Comparison of ENCODE assay signal across 13 cellular contexts in the genomic region with DNA sequence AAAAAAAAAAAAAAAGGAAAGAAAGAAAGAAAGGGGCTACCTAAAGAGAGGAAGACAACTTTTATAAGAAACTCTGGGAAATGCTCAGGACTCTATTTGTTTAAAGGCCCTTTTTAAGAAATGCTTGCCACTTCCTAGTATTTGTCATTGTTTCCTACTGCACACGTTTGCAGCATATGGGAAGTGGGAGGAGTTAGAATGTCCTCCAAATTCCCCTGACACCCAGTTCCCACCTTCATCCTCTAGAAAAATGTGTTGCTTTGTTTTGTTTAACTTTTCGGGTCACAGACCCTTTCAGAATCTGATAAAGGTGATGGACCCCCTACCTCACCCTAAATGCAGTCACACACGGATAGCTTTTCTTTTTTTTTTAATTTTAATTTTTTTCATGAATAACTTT. TPM values are rescaled to one million over a fixed set of nuclear protein-coding genes. Genes with fewer than 3 reads are reported as not detected.
DNase-seq lines count a peak whose midpoint lies in the region; ATAC-seq and TF ChIP-seq lines count a peak whose summit lies in the region.
"Had no signal": no experiment of that assay in that cellular context is flagged by ENCODE, and none has a peak within 500 bp of the region (broad histone marks: within the 10 kb centered on the region; RNA-seq: fewer than 3 reads in every experiment).

No MANE protein-coding gene starts in this region.

- H3K36me3 ChIP-seq in spleen, result no peaks in the 10 kb centered on the region

- peak; percentile 74 for ATAC-seq in activated CD8-positive, alpha-beta memory T cell treated with anti-CD3 and anti-CD28 coated beads, Interleukin-2, amount 10 ng/mL, durations not matched to agents 7 days and 5 days
- ATAC-seq in GM19455 (IDR thresholded peaks at IDR 0.05; ENCODE audit: unreplicated experiment), result no peak

- DNase-seq in activated CD8-positive, alpha-beta memory T cell treated with anti-CD3 and anti-CD28 coated beads, Interleukin-2, amount 10 ng/mL, durations not matched to agents 7 days and 5 days, result no peak
- no peak for DNase-seq in activated CD8-positive, alpha-beta memory T cell treated with anti-CD3 and anti-CD28 coated beads, Interleukin-2, amount 50 U/mL, for 4 hours
- DNase-seq in NCI-H2171 (lab: John Stamatoyannopoulos, UW), result peak; percentile 74
- no peak for DNase-seq in spleen
- no peak for DNase-seq in DMS53 treated with DMSO at 0.1 percent for 48 hours (lab: John Stamatoyannopoulos, UW; ENCODE audit: unreplicated experiment)
- no peak for DNase-seq in GM13977 (ENCODE audit: low spot score)
- DNase-seq: activated gamma-delta T cell; effector memory CD4-positive, alpha-beta T cell; NCI-H2227 treated with DMSO at 0.1 percent for 48 hours; stimulated activated CD4-positive, alpha-beta T cell treated with anti-CD3 and anti-CD28 coated beads, Interleukin-4, amount 100 ng/mL, for 1 hour had no signal

- intact Hi-C loops in dendritic cell treated with granulocyte-macrophage colony-stimulating factor and Interleukin-4, amounts not matched to agents 40 ng/mL and 50 ng/mL, for 4 days (cut with micrococcal nuclease), result no loop called here
- intact Hi-C loops in spleen (cut with DNase I; ENCODE audit: low total_unique reads), result no loop called here

- TF ChIP-seq CTCF in spleen (IDR thresholded peaks at IDR 0.05 in 8 of 11, conservative IDR thresholded peaks at IDR 0.05 in 3 of 11), result no peak
- TF ChIP-seq CTCF in GM13977 (IDR thresholded peaks at IDR 0.05; ENCODE audit: extremely low read depth, insufficient read depth, missing control alignments), result no peak

- in situ Hi-C loops in GM13977 (cut with MboI; ENCODE audit: low pct_unique_long_range_greater_than_20kb, low sequenced_read_pairs, unreplicated experiment), result no loop called here

- peaks cover 0 to 74% (median 43%) of the 10 kb centered on the region in 6 donors for H3K4me1 ChIP-seq in spleen

- peaks cover 43% of the 10 kb centered on the region for H3K4me1 Mint-ChIP-seq in activated CD8-positive, alpha-beta memory T cell treated with anti-CD3 and anti-CD28 coated beads, Interleukin-2, amount 10 ng/mL, durations not matched to agents 7 days and 5 days
- H3K4me1 Mint-ChIP-seq in dendritic cell treated with granulocyte-macrophage colony-stimulating factor and Interleukin-4, amounts not matched to agents 40 ng/mL and 50 ng/mL, for 4 days (ENCODE audit: low read depth), result peaks cover 61% of the 10 kb centered on the region

- WGBS in spleen, 5 donors, result 28 to 42% (median 32%) methylated on average over 3 of the region's 3 CpGs

- no peaks in the 10 kb centered on the region for H3K36me3 Mint-ChIP-seq in activated CD8-positive, alpha-beta memory T cell treated with anti-CD3 and anti-CD28 coated beads, Interleukin-2, amount 10 ng/mL, durations not matched to agents 7 days and 5 days
- no peaks in the 10 kb centered on the region for H3K36me3 Mint-ChIP-seq in dendritic cell treated with granulocyte-macrophage colony-stimulating factor and Interleukin-4, amounts not matched to agents 40 ng/mL and 50 ng/mL, for 4 days (ENCODE audit: low read depth)
- H3K36me3 Mint-ChIP-seq: type B pancreatic cell had no signal

- no peak for TF ChIP-seq POLR2A in spleen (IDR thresholded peaks at IDR 0.05)

- no peaks in the 10 kb centered on the region for H3K27me3 ChIP-seq in spleen (replicated peaks in 1 of 7)

- no peak overlapping the region for H3K4me3 Mint-ChIP-seq in activated CD8-positive, alpha-beta memory T cell treated with anti-CD3 and anti-CD28 coated beads, Interleukin-2, amount 10 ng/mL, durations not matched to agents 7 days and 5 days
- H3K4me3 Mint-ChIP-seq in dendritic cell treated with granulocyte-macrophage colony-stimulating factor and Interleukin-4, amounts not matched to agents 40 ng/mL and 50 ng/mL, for 4 days, result no peak overlapping the region
- H3K4me3 Mint-ChIP-seq: type B pancreatic cell had no signal

- H3K4me3 ChIP-seq in spleen, result peak overlapping the region in 1 of 8 donors; percentile 1

- CTCF ChIA-PET in activated CD8-positive, alpha-beta memory T cell treated with anti-CD3 and anti-CD28 coated beads, Interleukin-2, amount 10 ng/mL, durations not matched to agents 7 days and 5 days (lab: Charles Lee), result interaction anchor here (0.9 to 5.6 kb wide), 8 partner anchors 10 to 188 kb away, joined by 3 to 25 read pairs (median 3); a partner anchor contains a TSS

- H3K9me3 Mint-ChIP-seq in activated CD8-positive, alpha-beta memory T cell treated with anti-CD3 and anti-CD28 coated beads, Interleukin-2, amount 10 ng/mL, durations not matched to agents 7 days and 5 days (ENCODE audit: low read depth), result no peaks in the 10 kb centered on the region
- no peaks in the 10 kb centered on the region for H3K9me3 Mint-ChIP-seq in dendritic cell treated with granulocyte-macrophage colony-stimulating factor and Interleukin-4, amounts not matched to agents 40 ng/mL and 50 ng/mL, for 4 days
- H3K9me3 Mint-ChIP-seq: type B pancreatic cell had no signal

- H3K27ac Mint-ChIP-seq in activated CD8-positive, alpha-beta memory T cell treated with anti-CD3 and anti-CD28 coated beads, Interleukin-2, amount 10 ng/mL, durations not matched to agents 7 days and 5 days, result peak overlapping the region; percentile 81
- peak overlapping the region; percentile 45 for H3K27ac Mint-ChIP-seq in dendritic cell treated with granulocyte-macrophage colony-stimulating factor and Interleukin-4, amounts not matched to agents 40 ng/mL and 50 ng/mL, for 4 days
- H3K27ac Mint-ChIP-seq: type B pancreatic cell had no signal

- H3K27ac ChIP-seq in spleen, result peak overlapping the region in 7 of 8 donors; percentile 51 to 92 (median 74)

- H3K9me3 ChIP-seq in spleen, result no peaks in the 10 kb centered on the region

- no peaks in the 10 kb centered on the region for H3K27me3 Mint-ChIP-seq in activated CD8-positive, alpha-beta memory T cell treated with anti-CD3 and anti-CD28 coated beads, Interleukin-2, amount 10 ng/mL, durations not matched to agents 7 days and 5 days
- H3K27me3 Mint-ChIP-seq in dendritic cell treated with granulocyte-macrophage colony-stimulating factor and Interleukin-4, amounts not matched to agents 40 ng/mL and 50 ng/mL, for 4 days, result no peaks in the 10 kb centered on the region

RNA-seq across cellular contexts. Expression of a gene that starts 40.8 kb away (rescaled TPM):
- total RNA-seq in activated CD8-positive, alpha-beta memory T cell treated with anti-CD3 and anti-CD28 coated beads, Interleukin-2, amount 10 ng/mL, durations not matched to agents 7 days and 5 days, result 1 to 10 TPM; 6.8 to 7.4 TPM
- total RNA-seq in spleen, result 10 to 100 TPM in 5 of 7 donors, 1 to 10 TPM in 2; 6.6 to 18.8 (median 10.3) TPM
- 10 to 100 TPM in 1 of 3 donors, 1 to 10 TPM in 2; 7.0 to 13.5 (median 8.6) TPM for polyA plus RNA-seq in spleen
